Comparison of ENCODE assay signal across 8 cellular contexts in the genomic region with DNA sequence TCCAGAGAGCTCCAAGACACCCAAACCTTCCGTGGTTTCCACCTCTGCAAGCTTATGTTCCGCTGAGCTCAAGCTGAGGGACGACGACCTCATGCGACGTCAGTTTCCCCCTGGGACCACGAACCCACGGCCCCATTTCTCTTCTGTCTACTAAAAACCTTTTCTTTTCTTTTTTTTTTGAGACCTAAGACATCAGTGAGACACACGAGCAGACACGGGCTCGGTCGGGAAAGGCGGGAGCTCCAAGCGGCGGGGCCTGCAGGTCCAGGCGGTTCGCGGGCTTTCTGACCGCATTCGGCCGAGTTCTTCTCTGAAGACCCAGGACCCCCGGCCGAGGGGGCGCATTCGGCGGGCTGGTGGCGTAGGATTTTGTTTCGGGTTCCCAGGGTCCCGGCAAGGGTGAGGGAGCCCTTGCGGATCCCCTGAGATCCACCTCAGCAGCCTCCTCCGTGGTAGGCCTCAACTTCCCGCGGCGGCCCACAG. TPM values are rescaled to one million over a fixed set of nuclear protein-coding genes. Genes with fewer than 3 reads are reported as not detected.
DNase-seq lines count a peak whose midpoint lies in the region; ATAC-seq, FAIRE-seq and TF ChIP-seq lines count a peak whose summit lies in the region.

No MANE protein-coding gene starts in this region.

- peak; percentile 25 for DNase-seq in NOMO-1 treated with DMSO at 0.1 percent for 48 hours (lab: John Stamatoyannopoulos, UW; ENCODE audit: unreplicated experiment)
- no peak for DNase-seq in NOMO-1 (lab: John Stamatoyannopoulos, UW; ENCODE audit: unreplicated experiment in 2 of 2)
- DNase-seq in activated CD8-positive, alpha-beta T cell treated with anti-CD3 and anti-CD28 coated beads, Interleukin-2, amount 10 ng/mL, durations not matched to agents 7 days and 5 days: no peak
- DNase-seq in stimulated activated naive CD8-positive, alpha-beta T cell treated with anti-CD3 and anti-CD28 coated beads, Interleukin-15, amount 100 ng/mL, for 72 hours: no peak
- DNase-seq in GM12892 (ENCODE audit: insufficient read length): no peak

- peak; percentile 5 for ATAC-seq in HG03039 (IDR thresholded peaks at IDR 0.05; ENCODE audit: unreplicated experiment)
- no peak for ATAC-seq in activated CD8-positive, alpha-beta T cell treated with anti-CD3 and anti-CD28 coated beads, Interleukin-2, amount 10 ng/mL, durations not matched to agents 7 days and 5 days
- ATAC-seq in stimulated activated naive CD8-positive, alpha-beta T cell treated with anti-CD3 and anti-CD28 coated beads, Interleukin-15, amount 100 ng/mL, for 72 hours: peak; percentile 15
- ATAC-seq in HG03139 (IDR thresholded peaks at IDR 0.05; ENCODE audit: unreplicated experiment): no peak

- CTCF ChIA-PET in activated CD8-positive, alpha-beta T cell treated with anti-CD3 and anti-CD28 coated beads, Interleukin-2, amount 10 ng/mL, durations not matched to agents 7 days and 5 days (lab: Charles Lee): interaction anchor here (0.7 kb wide), 1 partner anchor 180 kb away, joined by 3 read pairs; no protein-coding TSS in a partner anchor

- peaks cover 51% of the 10 kb centered on the region for H3K4me1 Mint-ChIP-seq in activated CD8-positive, alpha-beta T cell treated with anti-CD3 and anti-CD28 coated beads, Interleukin-2, amount 10 ng/mL, durations not matched to agents 7 days and 5 days (ENCODE audit: low read depth)
- peaks cover 56% of the 10 kb centered on the region for H3K4me1 Mint-ChIP-seq in stimulated activated naive CD8-positive, alpha-beta T cell treated with anti-CD3 and anti-CD28 coated beads, Interleukin-15, amount 100 ng/mL, for 72 hours

- POLR2A ChIA-PET in activated CD8-positive, alpha-beta T cell treated with anti-CD3 and anti-CD28 coated beads, Interleukin-2, amount 10 ng/mL, durations not matched to agents 7 days and 5 days (lab: Charles Lee): interaction anchor here (0.6 to 1.4 kb wide), 11 partner anchors 13 to 314 kb away, joined by 3 to 8 read pairs (median 4); a partner anchor contains a TSS

- H3K27me3 Mint-ChIP-seq in activated CD8-positive, alpha-beta T cell treated with anti-CD3 and anti-CD28 coated beads, Interleukin-2, amount 10 ng/mL, durations not matched to agents 7 days and 5 days (ENCODE audit: low read depth): no peaks in the 10 kb centered on the region
- H3K27me3 Mint-ChIP-seq in stimulated activated naive CD8-positive, alpha-beta T cell treated with anti-CD3 and anti-CD28 coated beads, Interleukin-15, amount 100 ng/mL, for 72 hours: no peaks in the 10 kb centered on the region

- H3K4me3 Mint-ChIP-seq in activated CD8-positive, alpha-beta T cell treated with anti-CD3 and anti-CD28 coated beads, Interleukin-2, amount 10 ng/mL, durations not matched to agents 7 days and 5 days: peak overlapping the region; percentile 96
- H3K4me3 Mint-ChIP-seq in stimulated activated naive CD8-positive, alpha-beta T cell treated with anti-CD3 and anti-CD28 coated beads, Interleukin-15, amount 100 ng/mL, for 72 hours: peak overlapping the region; percentile 96 to 99

- no peak; the same call in 1 of the 2 replicates for TF ChIP-seq POLR2A in GM12892 (IDR thresholded peaks at IDR 0.05; ENCODE audit: low read depth, low read length)

- H3K9me3 Mint-ChIP-seq in activated CD8-positive, alpha-beta T cell treated with anti-CD3 and anti-CD28 coated beads, Interleukin-2, amount 10 ng/mL, durations not matched to agents 7 days and 5 days (ENCODE audit: insufficient read depth): no peaks in the 10 kb centered on the region
- no peaks in the 10 kb centered on the region for H3K9me3 Mint-ChIP-seq in stimulated activated naive CD8-positive, alpha-beta T cell treated with anti-CD3 and anti-CD28 coated beads, Interleukin-15, amount 100 ng/mL, for 72 hours

- no peak for FAIRE-seq in GM12892 (lab: Jason Lieb, UNC)

- H3K36me3 Mint-ChIP-seq in activated CD8-positive, alpha-beta T cell treated with anti-CD3 and anti-CD28 coated beads, Interleukin-2, amount 10 ng/mL, durations not matched to agents 7 days and 5 days (ENCODE audit: low read depth): peaks cover 62% of the 10 kb centered on the region

- H3K27ac Mint-ChIP-seq in activated CD8-positive, alpha-beta T cell treated with anti-CD3 and anti-CD28 coated beads, Interleukin-2, amount 10 ng/mL, durations not matched to agents 7 days and 5 days: peak overlapping the region; percentile 99
- H3K27ac Mint-ChIP-seq in stimulated activated naive CD8-positive, alpha-beta T cell treated with anti-CD3 and anti-CD28 coated beads, Interleukin-15, amount 100 ng/mL, for 72 hours: peak overlapping the region; percentile 97 to 100

- H3K4me3 ChIP-seq in iPS-11a (ENCODE audit: low read depth, low read length): peak overlapping the region; percentile 92

RNA-seq across cellular contexts. Expression of a gene that starts 0.4 kb away (rescaled TPM):
- 10 to 100 TPM; 59.0 to 65.4 TPM for total RNA-seq in activated CD8-positive, alpha-beta T cell treated with anti-CD3 and anti-CD28 coated beads, Interleukin-2, amount 10 ng/mL, durations not matched to agents 7 days and 5 days
- 7.1 TPM for polyA plus RNA-seq in GM12892 (2012; ENCODE audit: missing spikeins)

RNA-seq across cellular contexts. Expression of a gene that starts 0.7 kb away (rescaled TPM):
- 10 to 100 TPM; 89.0 to 98.8 TPM for total RNA-seq in activated CD8-positive, alpha-beta T cell treated with anti-CD3 and anti-CD28 coated beads, Interleukin-2, amount 10 ng/mL, durations not matched to agents 7 days and 5 days
- 22.6 TPM for polyA plus RNA-seq in GM12892 (2012; ENCODE audit: missing spikeins)

RNA-seq across cellular contexts. Expression of a gene that starts 37.1 kb away (rescaled TPM):
- 10 to 100 TPM; 13.4 to 15.2 TPM for total RNA-seq in activated CD8-positive, alpha-beta T cell treated with anti-CD3 and anti-CD28 coated beads, Interleukin-2, amount 10 ng/mL, durations not matched to agents 7 days and 5 days
- 21.5 TPM for polyA plus RNA-seq in GM12892 (2012; ENCODE audit: missing spikeins)

RNA-seq across cellular contexts. Expression of a gene that starts 37.9 kb away (rescaled TPM):
- total RNA-seq in activated CD8-positive, alpha-beta T cell treated with anti-CD3 and anti-CD28 coated beads, Interleukin-2, amount 10 ng/mL, durations not matched to agents 7 days and 5 days: 100 to 1,000 TPM; 106 to 113 TPM
- 47.6 TPM for polyA plus RNA-seq in GM12892 (2012; ENCODE audit: missing spikeins)

Comparison
In these comparisons a context has a peak if more than half of its experiments do, and no peak if none do; other contexts are left out.
1. ATAC-seq: peak in HG03039 (single experiment) and stimulated activated naive CD8-positive, alpha-beta T cell treated with anti-CD3 and anti-CD28 coated beads, Interleukin-15, amount 100 ng/mL, for 72 hours (single experiment); none in activated CD8-positive, alpha-beta T cell treated with anti-CD3 and anti-CD28 coated beads, Interleukin-2, amount 10 ng/mL, durations not matched to agents 7 days and 5 days (single experiment) and HG03139 (single experiment).